In the genomic region with DNA sequence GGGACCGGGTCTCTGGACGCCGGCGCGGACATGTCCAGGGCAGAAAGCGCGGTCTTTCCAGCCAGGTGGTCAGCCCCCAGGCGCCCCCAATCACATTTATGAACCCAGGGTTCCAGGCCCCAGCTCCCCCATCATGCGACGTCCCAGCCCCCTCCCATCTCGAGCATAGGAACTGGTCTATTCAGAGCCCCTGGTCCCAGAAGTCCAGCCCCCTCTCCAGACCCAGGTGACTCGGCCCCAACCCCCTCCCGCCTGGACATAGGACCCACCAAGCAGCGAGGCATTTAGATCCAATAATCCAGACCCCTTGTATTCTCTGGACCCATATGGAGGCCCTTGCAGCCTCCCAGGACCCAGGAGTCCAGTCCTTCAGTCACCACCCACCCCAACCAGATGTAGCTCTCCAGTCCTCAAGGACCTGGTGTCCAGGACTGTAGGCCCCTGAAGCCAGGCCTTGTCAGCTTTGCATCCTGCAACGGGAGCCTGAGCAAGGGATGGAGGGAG, we compare ENCODE assay signal across 9 cellular contexts. TPM values are rescaled to one million over a fixed set of nuclear protein-coding genes. Genes with fewer than 3 reads are reported as not detected.
A peak's percentile ranks its signal among the peaks of the same experiment; 100 is the strongest.
DNase-seq lines count a peak whose midpoint lies in the region; ATAC-seq and TF ChIP-seq lines count a peak whose summit lies in the region.
"Had no signal": no experiment of that assay in that cellular context is flagged by ENCODE, and none has a peak within 500 bp of the region (broad histone marks: within the 10 kb centered on the region; RNA-seq: fewer than 3 reads in every experiment).

No MANE protein-coding gene starts in this region.

- peak overlapping the region; percentile 98 for H3K4me2 ChIP-seq in GM23338

- peaks cover 12% of the 10 kb centered on the region for H3K4me1 ChIP-seq in GM23338 (ENCODE audit: insufficient read depth)

- POLR2A ChIA-PET in T-cell (lab: Charles Lee) = no interaction called here

- H3K36me3 ChIP-seq in GM23338 (ENCODE audit: insufficient read depth) = no peaks in the 10 kb centered on the region

- peaks cover 25% of the 10 kb centered on the region for H3K4me1 Mint-ChIP-seq in GM23338
- peaks cover 14 to 23% (median 19%) of the 10 kb centered on the region in 3 donors for H3K4me1 Mint-ChIP-seq in T-cell

- peaks cover 16% of the 10 kb centered on the region for H3K27me3 ChIP-seq in GM23338 (ENCODE audit: insufficient read depth)

- peaks cover 15% of the 10 kb centered on the region; the same call in 1 of the 2 replicates for H3F3A ChIP-seq in GM23338 (replicated peaks; ENCODE audit: low read depth)

- H3K4me3 Mint-ChIP-seq in GM23338 (peak overlapping the region; percentile 86), T-cell (peak overlapping the region; percentile 53 to 76 (median 53))

- peak overlapping the region; percentile 83 for H2AFZ ChIP-seq in GM23338

- H3K27me3 Mint-ChIP-seq in GM23338 (ENCODE audit: insufficient read depth, low read depth, poor library complexity) = peaks cover 36% of the 10 kb centered on the region
- H3K27me3 Mint-ChIP-seq in T-cell = peaks cover 33 to 74% of the 10 kb centered on the region in 2 donors

- H3K36me3 Mint-ChIP-seq in GM23338 (ENCODE audit: low read depth) = peaks cover 3% of the 10 kb centered on the region
- H3K36me3 Mint-ChIP-seq in T-cell = no peaks in the 10 kb centered on the region

- ATAC-seq in GM23338 (no peak; the same call in 2 of the 3 replicates), T-cell (replicated peaks in 1 of 4) (no peak), GM18520 (IDR thresholded peaks at IDR 0.05; ENCODE audit: unreplicated experiment) (no peak)

- TF ChIP-seq CTCF in GM23338 (conservative IDR thresholded peaks at IDR 0.05; ENCODE audit: low read depth in 2 of 2) (no peak), foreskin fibroblast (IDR thresholded peaks at IDR 0.05; ENCODE audit: low read depth, low read length) (no peak)

- peak; percentile 20 for DNase-seq in GM23338 (ENCODE audit: low spot score)
- no peak for DNase-seq in T-cell
- DNase-seq in foreskin fibroblast = peak in 1 of 2 donors; percentile 21
- no peak for DNase-seq in dermis blood vessel endothelial cell
- no peak for DNase-seq in islet precursor cell
- no peak for DNase-seq in NCI-H69 (lab: John Stamatoyannopoulos, UW)

- H3K27ac ChIP-seq in GM23338 (ENCODE audit: low read depth) (no peak overlapping the region), skin epidermis (no peak overlapping the region)

- H3K27ac Mint-ChIP-seq in GM23338 = no peak overlapping the region
- no peak overlapping the region for H3K27ac Mint-ChIP-seq in T-cell

- CTCF ChIA-PET in T-cell (lab: Charles Lee) = no interaction called here

- H3K9me3 Mint-ChIP-seq in GM23338 (no peaks in the 10 kb centered on the region; the same call in 2 of the 3 replicates), T-cell (no peaks in the 10 kb centered on the region)

- no peaks in the 10 kb centered on the region for H4K20me1 ChIP-seq in GM23338 (replicated peaks; ENCODE audit: insufficient read depth)

- no peaks in the 10 kb centered on the region for H3K79me2 ChIP-seq in GM23338 (replicated peaks; ENCODE audit: insufficient read depth)

- no peaks in the 10 kb centered on the region for H3K9me2 ChIP-seq in GM23338 (ENCODE audit: insufficient read depth)

- H3K4me3 ChIP-seq in GM23338 (peak overlapping the region; percentile 84), foreskin fibroblast (ENCODE audit: low read depth in 1 of 2, low read length in 2 of 2) (peak overlapping the region; percentile 36 to 44), skin epidermis (peak overlapping the region; percentile 24 to 48 (median 37))

TF ChIP-seq in GM23338, 12 proteins besides CTCF, POLR2A, EP300 and RAD21 (continues in another document):
- TF ChIP-seq JUNB (IDR thresholded peaks at IDR 0.05; ENCODE audit: unreplicated experiment) (no peak), EZH2phosphoT487 (IDR thresholded peaks at IDR 0.05; ENCODE audit: unreplicated experiment) (no peak), ZNF114 (CRISPR knock-in tag; IDR thresholded peaks at IDR 0.05) (no peak)
- TF ChIP-seq, protein P1, sequence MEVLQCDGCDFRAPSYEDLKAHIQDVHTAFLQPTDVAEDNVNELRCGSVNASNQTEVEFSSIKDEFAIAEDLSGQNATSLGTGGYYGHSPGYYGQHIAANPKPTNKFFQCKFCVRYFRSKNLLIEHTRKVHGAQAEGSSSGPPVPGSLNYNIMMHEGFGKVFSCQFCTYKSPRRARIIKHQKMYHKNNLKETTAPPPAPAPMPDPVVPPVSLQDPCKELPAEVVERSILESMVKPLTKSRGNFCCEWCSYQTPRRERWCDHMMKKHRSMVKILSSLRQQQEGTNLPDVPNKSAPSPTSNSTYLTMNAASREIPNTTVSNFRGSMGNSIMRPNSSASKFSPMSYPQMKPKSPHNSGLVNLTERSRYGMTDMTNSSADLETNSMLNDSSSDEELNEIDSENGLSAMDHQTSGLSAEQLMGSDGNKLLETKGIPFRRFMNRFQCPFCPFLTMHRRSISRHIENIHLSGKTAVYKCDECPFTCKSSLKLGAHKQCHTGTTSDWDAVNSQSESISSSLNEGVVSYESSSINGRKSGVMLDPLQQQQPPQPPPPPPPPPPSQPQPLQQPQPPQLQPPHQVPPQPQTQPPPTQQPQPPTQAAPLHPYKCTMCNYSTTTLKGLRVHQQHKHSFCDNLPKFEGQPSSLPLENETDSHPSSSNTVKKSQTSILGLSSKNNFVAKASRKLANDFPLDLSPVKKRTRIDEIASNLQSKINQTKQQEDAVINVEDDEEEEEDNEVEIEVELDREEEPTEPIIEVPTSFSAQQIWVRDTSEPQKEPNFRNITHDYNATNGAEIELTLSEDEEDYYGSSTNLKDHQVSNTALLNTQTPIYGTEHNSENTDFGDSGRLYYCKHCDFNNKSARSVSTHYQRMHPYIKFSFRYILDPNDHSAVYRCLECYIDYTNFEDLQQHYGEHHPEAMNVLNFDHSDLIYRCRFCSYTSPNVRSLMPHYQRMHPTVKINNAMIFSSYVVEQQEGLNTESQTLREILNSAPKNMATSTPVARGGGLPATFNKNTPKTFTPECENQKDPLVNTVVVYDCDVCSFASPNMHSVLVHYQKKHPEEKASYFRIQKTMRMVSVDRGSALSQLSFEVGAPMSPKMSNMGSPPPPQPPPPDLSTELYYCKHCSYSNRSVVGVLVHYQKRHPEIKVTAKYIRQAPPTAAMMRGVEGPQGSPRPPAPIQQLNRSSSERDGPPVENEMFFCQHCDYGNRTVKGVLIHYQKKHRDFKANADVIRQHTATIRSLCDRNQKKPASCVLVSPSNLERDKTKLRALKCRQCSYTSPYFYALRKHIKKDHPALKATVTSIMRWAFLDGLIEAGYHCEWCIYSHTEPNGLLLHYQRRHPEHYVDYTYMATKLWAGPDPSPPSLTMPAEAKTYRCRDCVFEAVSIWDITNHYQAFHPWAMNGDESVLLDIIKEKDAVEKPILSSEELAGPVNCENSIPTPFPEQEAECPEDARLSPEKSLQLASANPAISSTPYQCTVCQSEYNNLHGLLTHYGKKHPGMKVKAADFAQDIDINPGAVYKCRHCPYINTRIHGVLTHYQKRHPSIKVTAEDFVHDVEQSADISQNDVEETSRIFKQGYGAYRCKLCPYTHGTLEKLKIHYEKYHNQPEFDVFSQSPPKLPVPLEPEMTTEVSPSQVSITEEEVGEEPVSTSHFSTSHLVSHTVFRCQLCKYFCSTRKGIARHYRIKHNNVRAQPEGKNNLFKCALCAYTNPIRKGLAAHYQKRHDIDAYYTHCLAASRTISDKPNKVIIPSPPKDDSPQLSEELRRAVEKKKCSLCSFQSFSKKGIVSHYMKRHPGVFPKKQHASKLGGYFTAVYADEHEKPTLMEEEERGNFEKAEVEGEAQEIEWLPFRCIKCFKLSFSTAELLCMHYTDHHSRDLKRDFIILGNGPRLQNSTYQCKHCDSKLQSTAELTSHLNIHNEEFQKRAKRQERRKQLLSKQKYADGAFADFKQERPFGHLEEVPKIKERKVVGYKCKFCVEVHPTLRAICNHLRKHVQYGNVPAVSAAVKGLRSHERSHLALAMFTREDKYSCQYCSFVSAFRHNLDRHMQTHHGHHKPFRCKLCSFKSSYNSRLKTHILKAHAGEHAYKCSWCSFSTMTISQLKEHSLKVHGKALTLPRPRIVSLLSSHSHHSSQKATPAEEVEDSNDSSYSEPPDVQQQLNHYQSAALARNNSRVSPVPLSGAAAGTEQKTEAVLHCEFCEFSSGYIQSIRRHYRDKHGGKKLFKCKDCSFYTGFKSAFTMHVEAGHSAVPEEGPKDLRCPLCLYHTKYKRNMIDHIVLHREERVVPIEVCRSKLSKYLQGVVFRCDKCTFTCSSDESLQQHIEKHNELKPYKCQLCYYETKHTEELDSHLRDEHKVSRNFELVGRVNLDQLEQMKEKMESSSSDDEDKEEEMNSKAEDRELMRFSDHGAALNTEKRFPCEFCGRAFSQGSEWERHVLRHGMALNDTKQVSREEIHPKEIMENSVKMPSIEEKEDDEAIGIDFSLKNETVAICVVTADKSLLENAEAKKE (CRISPR knock-in tag; IDR thresholded peaks at IDR 0.05) = no peak

RNA-seq across cellular contexts. Expression of gene APLP1, which starts 0.5 kb away (rescaled TPM):
- total RNA-seq in GM23338 (2014; rRNA removed; shearing (Covaris generic)) = 28.2 and 30.2 TPM in 2 replicates
- polyA plus RNA-seq in GM23338 (2016; fragmentation: Nextera tagmentation; extraction: Ambion mirVana) = 36.0 and 39.0 TPM in 2 replicates
- total RNA-seq in T-cell (1 to 10 TPM in 1 of 5 donors, under 1 TPM in 3, not detected in 1; 0.15 to 1.3 (median 0.33) TPM), dermis blood vessel endothelial cell (1.9 and 2.5 TPM in 2 replicates)

RNA-seq across cellular contexts. Expression of gene KIRREL2, which starts 12.2 kb away (rescaled TPM):
- total RNA-seq in GM23338 (2014; rRNA removed; shearing (Covaris generic)) = 9.9 and 13.1 TPM in 2 replicates
- 3.6 and 3.8 TPM in 2 replicates for polyA plus RNA-seq in GM23338 (2016; fragmentation: Nextera tagmentation; extraction: Ambion mirVana)
- total RNA-seq in T-cell (under 1 TPM; 0.16 to 0.28 (median 0.25) TPM), dermis blood vessel endothelial cell (not detected in 2 replicates)

RNA-seq across cellular contexts. Expression of gene NPHS1, which starts 16.6 kb away (rescaled TPM):
- total RNA-seq in GM23338 (2014; rRNA removed; shearing (Covaris generic)) = 0.58 and 1.0 TPM in 2 replicates
- 0.47 and 1.3 TPM in 2 replicates for polyA plus RNA-seq in GM23338 (2016; fragmentation: Nextera tagmentation; extraction: Ambion mirVana)
- total RNA-seq in T-cell (under 1 TPM in 2 of 5 donors, not detected in 3; 0.06 to 0.33 TPM), dermis blood vessel endothelial cell (not detected in 2 replicates)
- total RNA-seq: left cardiac atrium had no signal

RNA-seq across cellular contexts. Expression of gene NFKBID, which starts 31.5 kb away (rescaled TPM):
- 8.7 and 15.7 TPM in 2 replicates for total RNA-seq in GM23338 (2014; rRNA removed; shearing (Covaris generic))
- 10.5 and 12.1 TPM in 2 replicates for polyA plus RNA-seq in GM23338 (2016; fragmentation: Nextera tagmentation; extraction: Ambion mirVana)
- 10 to 100 TPM; 45.1 to 78.3 (median 51.4) TPM for total RNA-seq in T-cell
- 2.7 and 3.2 TPM in 2 replicates for total RNA-seq in dermis blood vessel endothelial cell

RNA-seq across cellular contexts. Expression of gene HCST, which starts 33.5 kb away (rescaled TPM):
- not detected in 2 replicates for total RNA-seq in GM23338 (2014; rRNA removed; shearing (Covaris generic))
- polyA plus RNA-seq in GM23338 (2016; fragmentation: Nextera tagmentation; extraction: Ambion mirVana) = 2.1 and 6.7 TPM in 2 replicates
- total RNA-seq in T-cell (100 to 1,000 TPM in 2 of 5 donors, 10 to 100 TPM in 3; 60.1 to 165 (median 77.2) TPM), dermis blood vessel endothelial cell (0.19 TPM in 1 of 2 replicates, not detected in the other)
